ENCODE assay signal across 1 cellular context in genomic region chr15:78774451-78774990, GRCh38.
A peak's percentile ranks its signal among the peaks of the same experiment; 100 is the strongest.
TF ChIP-seq lines count a peak whose summit lies in the region.

No MANE protein-coding gene starts in this region.

TF ChIP-seq in HepG2, 621 proteins besides CTCF, POLR2A, EP300 and RAD21:
- TF ChIP-seq ZFX (CRISPR knock-in tag; IDR thresholded peaks at IDR 0.05; ENCODE audit: low read depth): 0 out of 2 replicates have a peak, but pooled peaks have one; percentile 18
